13 cellular contexts compared by ENCODE assay signal in the genomic region with DNA sequence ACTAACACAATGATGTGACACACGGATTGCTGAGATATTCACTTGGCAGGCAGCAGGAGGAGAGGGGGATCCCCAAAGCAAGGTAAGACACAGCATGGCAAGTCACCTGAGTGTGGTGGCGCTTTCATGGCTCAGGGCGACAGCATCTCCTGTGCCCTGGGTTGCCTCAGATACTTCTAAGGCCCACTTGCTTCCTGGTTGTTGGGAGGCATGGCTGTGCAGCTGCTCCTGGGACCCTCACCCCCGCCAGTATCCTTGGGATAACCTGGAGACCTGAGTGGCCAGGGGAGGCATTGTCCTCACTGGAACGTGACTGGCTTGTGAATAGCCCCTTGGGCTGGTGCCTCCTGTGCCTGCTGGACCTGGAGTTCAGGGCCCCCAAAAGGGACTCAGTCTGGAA.
"Had no signal": no experiment of that assay in that cellular context is flagged by ENCODE, and none has a peak within 500 bp of the region (broad histone marks: within the 10 kb centered on the region; RNA-seq: fewer than 3 reads in every experiment).

No MANE protein-coding gene starts in this region.

- ATAC-seq: left colon; left ventricle myocardium superior; stimulated activated effector memory CD8-positive, alpha-beta T cell treated with anti-CD3 and anti-CD28 coated beads, Interleukin-12 subunit alpha, Interleukin-12 subunit beta, amount 100 ng/mL, for 72 hours; stimulated activated naive CD8-positive, alpha-beta T cell treated with anti-CD3 and anti-CD28 coated beads, Interleukin-15, Interleukin-2, amounts not matched to agents 100 U/mL and 50 U/mL, for 24 hours had no signal

- H3K4me1 ChIP-seq: colonic mucosa, right atrium auricular region, tibial nerve had no signal

- H3K36me3 ChIP-seq: colonic mucosa, right atrium auricular region, tibial nerve had no signal

- H3K4me3 ChIP-seq: colonic mucosa, hepatocyte, right atrium auricular region, smooth muscle cell, tibial nerve had no signal

- DNase-seq: colonic mucosa; effector CD4-positive, alpha-beta T cell; foreskin melanocyte; left ventricle myocardium superior; stimulated activated CD4-positive, alpha-beta T cell treated with anti-CD3 and anti-CD28 coated beads, Interleukin-4, amount 100 ng/mL, for 1 hour; stimulated activated CD8-positive, alpha-beta memory T cell treated with anti-CD3 and anti-CD28 coated beads, Interleukin-4, amount 100 ng/mL, for 48 hours; stimulated activated naive CD8-positive, alpha-beta T cell treated with anti-CD3 and anti-CD28 coated beads, Interleukin-15, Interleukin-2, amounts not matched to agents 100 U/mL and 50 U/mL, for 24 hours had no signal

- H3K9me3 ChIP-seq: colonic mucosa had no signal

- H3K27ac ChIP-seq: colonic mucosa, hepatocyte, right atrium auricular region, tibial nerve had no signal

- H3K27me3 ChIP-seq: colonic mucosa, hepatocyte, right atrium auricular region, tibial nerve had no signal
